Comparison of ENCODE assay signal across 1 cellular context in the genomic region with DNA sequence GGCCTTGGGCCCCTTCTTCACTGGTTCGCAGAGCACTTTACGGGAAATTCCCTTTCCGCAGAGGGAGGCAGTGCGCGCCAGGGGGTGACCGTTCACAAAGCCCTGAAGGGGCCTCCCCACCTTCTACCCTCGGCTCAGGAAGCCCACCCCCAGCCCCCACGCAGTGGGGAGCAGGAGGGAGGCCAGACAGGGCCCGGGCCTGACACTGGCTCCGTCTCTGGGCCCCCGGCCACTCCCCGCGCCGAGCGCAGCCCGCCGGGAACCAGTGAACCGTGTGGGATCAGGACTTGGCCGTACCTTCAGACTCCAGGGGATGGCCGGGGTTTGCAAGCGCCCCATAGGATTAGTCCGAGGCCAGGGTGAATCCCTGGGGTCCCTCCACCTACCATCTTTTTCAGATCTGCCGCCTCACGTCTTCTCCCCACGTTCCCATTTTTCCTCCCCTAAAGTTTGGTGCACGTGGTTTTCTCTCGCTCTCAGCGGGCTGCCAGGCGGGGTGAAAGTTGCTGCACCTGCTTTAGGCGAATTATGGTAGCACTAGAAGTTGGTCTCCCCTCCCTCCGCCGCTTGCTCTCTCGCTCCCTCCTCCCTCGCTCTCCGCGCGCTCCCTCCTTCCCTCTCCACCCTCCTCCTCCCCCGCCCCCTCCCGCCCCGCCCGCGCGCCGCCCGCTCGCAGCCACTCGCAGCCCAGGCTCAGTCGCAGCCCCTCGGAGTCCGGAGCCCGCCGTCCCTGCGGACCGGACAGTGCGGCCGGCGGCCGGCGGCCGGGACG.
TF ChIP-seq lines count a peak whose summit lies in the region.

A gene with protein sequence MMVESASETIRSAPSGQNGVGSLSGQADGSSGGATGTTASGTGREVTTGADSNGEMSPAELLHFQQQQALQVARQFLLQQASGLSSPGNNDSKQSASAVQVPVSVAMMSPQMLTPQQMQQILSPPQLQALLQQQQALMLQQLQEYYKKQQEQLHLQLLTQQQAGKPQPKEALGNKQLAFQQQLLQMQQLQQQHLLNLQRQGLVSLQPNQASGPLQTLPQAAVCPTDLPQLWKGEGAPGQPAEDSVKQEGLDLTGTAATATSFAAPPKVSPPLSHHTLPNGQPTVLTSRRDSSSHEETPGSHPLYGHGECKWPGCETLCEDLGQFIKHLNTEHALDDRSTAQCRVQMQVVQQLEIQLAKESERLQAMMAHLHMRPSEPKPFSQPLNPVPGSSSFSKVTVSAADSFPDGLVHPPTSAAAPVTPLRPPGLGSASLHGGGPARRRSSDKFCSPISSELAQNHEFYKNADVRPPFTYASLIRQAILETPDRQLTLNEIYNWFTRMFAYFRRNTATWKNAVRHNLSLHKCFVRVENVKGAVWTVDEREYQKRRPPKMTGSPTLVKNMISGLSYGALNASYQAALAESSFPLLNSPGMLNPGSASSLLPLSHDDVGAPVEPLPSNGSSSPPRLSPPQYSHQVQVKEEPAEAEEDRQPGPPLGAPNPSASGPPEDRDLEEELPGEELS (plus strand): TSS at position 679 of the 772 bp plus-strand sequence. CDS start 19,380 bp downstream, outside the sequence.

TF ChIP-seq in HepG2, 621 proteins besides CTCF, POLR2A, EP300 and RAD21 (continued from another document and continues in another):
- TF ChIP-seq, protein P1, sequence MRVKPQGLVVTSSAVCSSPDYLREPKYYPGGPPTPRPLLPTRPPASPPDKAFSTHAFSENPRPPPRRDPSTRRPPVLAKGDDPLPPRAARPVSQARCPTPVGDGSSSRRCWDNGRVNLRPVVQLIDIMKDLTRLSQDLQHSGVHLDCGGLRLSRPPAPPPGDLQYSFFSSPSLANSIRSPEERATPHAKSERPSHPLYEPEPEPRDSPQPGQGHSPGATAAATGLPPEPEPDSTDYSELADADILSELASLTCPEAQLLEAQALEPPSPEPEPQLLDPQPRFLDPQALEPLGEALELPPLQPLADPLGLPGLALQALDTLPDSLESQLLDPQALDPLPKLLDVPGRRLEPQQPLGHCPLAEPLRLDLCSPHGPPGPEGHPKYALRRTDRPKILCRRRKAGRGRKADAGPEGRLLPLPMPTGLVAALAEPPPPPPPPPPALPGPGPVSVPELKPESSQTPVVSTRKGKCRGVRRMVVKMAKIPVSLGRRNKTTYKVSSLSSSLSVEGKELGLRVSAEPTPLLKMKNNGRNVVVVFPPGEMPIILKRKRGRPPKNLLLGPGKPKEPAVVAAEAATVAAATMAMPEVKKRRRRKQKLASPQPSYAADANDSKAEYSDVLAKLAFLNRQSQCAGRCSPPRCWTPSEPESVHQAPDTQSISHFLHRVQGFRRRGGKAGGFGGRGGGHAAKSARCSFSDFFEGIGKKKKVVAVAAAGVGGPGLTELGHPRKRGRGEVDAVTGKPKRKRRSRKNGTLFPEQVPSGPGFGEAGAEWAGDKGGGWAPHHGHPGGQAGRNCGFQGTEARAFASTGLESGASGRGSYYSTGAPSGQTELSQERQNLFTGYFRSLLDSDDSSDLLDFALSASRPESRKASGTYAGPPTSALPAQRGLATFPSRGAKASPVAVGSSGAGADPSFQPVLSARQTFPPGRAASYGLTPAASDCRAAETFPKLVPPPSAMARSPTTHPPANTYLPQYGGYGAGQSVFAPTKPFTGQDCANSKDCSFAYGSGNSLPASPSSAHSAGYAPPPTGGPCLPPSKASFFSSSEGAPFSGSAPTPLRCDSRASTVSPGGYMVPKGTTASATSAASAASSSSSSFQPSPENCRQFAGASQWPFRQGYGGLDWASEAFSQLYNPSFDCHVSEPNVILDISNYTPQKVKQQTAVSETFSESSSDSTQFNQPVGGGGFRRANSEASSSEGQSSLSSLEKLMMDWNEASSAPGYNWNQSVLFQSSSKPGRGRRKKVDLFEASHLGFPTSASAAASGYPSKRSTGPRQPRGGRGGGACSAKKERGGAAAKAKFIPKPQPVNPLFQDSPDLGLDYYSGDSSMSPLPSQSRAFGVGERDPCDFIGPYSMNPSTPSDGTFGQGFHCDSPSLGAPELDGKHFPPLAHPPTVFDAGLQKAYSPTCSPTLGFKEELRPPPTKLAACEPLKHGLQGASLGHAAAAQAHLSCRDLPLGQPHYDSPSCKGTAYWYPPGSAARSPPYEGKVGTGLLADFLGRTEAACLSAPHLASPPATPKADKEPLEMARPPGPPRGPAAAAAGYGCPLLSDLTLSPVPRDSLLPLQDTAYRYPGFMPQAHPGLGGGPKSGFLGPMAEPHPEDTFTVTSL (CRISPR knock-in tag; IDR thresholded peaks at IDR 0.05; ENCODE audit: borderline replicate concordance) = 0 out of 2 replicates have a peak, but pooled peaks have one; percentile 12
- peak; percentile 66; the same call in 1 of the 2 replicates for TF ChIP-seq KDM3A (CRISPR knock-in tag; IDR thresholded peaks at IDR 0.05; ENCODE audit: low read depth)
- 0 out of 2 replicates have a peak, but pooled peaks have one; percentile 12 for TF ChIP-seq MED13 (CRISPR knock-in tag; IDR thresholded peaks at IDR 0.05)
- TF ChIP-seq BRD4 (CRISPR knock-in tag; IDR thresholded peaks at IDR 0.05) = no peak
- no peak for TF ChIP-seq CEBPG (CRISPR knock-in tag; IDR thresholded peaks at IDR 0.05)
- TF ChIP-seq HNRNPH1 (optimal IDR thresholded peaks at IDR 0.05; ENCODE audit: low read depth, low read length) = no peak
- peak; percentile 46 for TF ChIP-seq TEAD3 (CRISPR knock-in tag; optimal IDR thresholded peaks at IDR 0.05; ENCODE audit: borderline replicate concordance)
- peak; percentile 72; the same call in 1 of the 2 replicates for TF ChIP-seq ZSCAN29 (CRISPR knock-in tag; conservative IDR thresholded peaks at IDR 0.05)
- TF ChIP-seq ZMYM4 (CRISPR knock-in tag; IDR thresholded peaks at IDR 0.05) = peak; percentile 65; the same call in 1 of the 2 replicates
- TF ChIP-seq ZNF496 (CRISPR knock-in tag; IDR thresholded peaks at IDR 0.05; ENCODE audit: insufficient replicate concordance) = no peak
- TF ChIP-seq, protein P2, sequence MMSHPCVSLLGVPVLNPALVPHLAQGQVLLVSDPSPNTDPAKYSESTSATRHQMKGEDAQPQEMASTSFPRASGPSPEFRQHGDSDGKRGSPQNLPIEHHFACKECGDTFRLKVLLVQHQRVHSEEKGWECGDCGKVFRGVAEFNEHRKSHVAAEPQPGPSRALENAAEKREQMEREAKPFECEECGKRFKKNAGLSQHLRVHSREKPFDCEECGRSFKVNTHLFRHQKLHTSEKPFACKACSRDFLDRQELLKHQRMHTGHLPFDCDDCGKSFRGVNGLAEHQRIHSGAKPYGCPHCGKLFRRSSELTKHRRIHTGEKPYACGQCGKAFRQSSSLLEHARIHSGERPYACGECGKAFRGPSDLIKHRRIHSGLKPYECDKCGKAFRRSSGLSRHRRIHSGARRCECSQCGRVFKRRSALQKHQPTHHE (CRISPR knock-in tag; IDR thresholded peaks at IDR 0.05; ENCODE audit: borderline replicate concordance) = no peak
- TF ChIP-seq ZNF776 (CRISPR knock-in tag; IDR thresholded peaks at IDR 0.05) = no peak
- TF ChIP-seq NR3C1 (CRISPR knock-in tag; IDR thresholded peaks at IDR 0.05) = no peak
- TF ChIP-seq, protein P3, sequence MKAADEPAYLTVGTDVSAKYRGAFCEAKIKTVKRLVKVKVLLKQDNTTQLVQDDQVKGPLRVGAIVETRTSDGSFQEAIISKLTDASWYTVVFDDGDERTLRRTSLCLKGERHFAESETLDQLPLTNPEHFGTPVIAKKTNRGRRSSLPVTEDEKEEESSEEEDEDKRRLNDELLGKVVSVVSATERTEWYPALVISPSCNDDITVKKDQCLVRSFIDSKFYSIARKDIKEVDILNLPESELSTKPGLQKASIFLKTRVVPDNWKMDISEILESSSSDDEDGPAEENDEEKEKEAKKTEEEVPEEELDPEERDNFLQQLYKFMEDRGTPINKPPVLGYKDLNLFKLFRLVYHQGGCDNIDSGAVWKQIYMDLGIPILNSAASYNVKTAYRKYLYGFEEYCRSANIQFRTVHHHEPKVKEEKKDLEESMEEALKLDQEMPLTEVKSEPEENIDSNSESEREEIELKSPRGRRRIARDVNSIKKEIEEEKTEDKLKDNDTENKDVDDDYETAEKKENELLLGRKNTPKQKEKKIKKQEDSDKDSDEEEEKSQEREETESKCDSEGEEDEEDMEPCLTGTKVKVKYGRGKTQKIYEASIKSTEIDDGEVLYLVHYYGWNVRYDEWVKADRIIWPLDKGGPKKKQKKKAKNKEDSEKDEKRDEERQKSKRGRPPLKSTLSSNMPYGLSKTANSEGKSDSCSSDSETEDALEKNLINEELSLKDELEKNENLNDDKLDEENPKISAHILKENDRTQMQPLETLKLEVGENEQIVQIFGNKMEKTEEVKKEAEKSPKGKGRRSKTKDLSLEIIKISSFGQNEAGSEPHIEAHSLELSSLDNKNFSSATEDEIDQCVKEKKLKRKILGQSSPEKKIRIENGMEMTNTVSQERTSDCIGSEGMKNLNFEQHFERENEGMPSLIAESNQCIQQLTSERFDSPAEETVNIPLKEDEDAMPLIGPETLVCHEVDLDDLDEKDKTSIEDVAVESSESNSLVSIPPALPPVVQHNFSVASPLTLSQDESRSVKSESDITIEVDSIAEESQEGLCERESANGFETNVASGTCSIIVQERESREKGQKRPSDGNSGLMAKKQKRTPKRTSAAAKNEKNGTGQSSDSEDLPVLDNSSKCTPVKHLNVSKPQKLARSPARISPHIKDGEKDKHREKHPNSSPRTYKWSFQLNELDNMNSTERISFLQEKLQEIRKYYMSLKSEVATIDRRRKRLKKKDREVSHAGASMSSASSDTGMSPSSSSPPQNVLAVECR (CRISPR knock-in tag; IDR thresholded peaks at IDR 0.05; ENCODE audit: borderline replicate concordance) = peak; percentile 87
- TF ChIP-seq GATAD2A (CRISPR knock-in tag; IDR thresholded peaks at IDR 0.05) = no peak; the same call in 1 of the 2 replicates
- no peak for TF ChIP-seq ZSCAN9 (CRISPR knock-in tag; IDR thresholded peaks at IDR 0.05; ENCODE audit: borderline replicate concordance)
- no peak for TF ChIP-seq ZC3H4 (CRISPR knock-in tag; IDR thresholded peaks at IDR 0.05; ENCODE audit: borderline replicate concordance)
- TF ChIP-seq HNF4A (CRISPR knock-in tag; IDR thresholded peaks at IDR 0.05) = peak; percentile 38; the same call in 1 of the 2 replicates
- TF ChIP-seq FOXJ3 (CRISPR knock-in tag; IDR thresholded peaks at IDR 0.05; ENCODE audit: borderline replicate concordance) = no peak
- TF ChIP-seq ZNF775 (CRISPR knock-in tag; IDR thresholded peaks at IDR 0.05; ENCODE audit: borderline replicate concordance) = no peak
- TF ChIP-seq ZNF256 (CRISPR knock-in tag; conservative IDR thresholded peaks at IDR 0.05) = no peak
- no peak for TF ChIP-seq ZKSCAN8 (CRISPR knock-in tag; IDR thresholded peaks at IDR 0.05; ENCODE audit: borderline replicate concordance)
- TF ChIP-seq, protein P4, sequence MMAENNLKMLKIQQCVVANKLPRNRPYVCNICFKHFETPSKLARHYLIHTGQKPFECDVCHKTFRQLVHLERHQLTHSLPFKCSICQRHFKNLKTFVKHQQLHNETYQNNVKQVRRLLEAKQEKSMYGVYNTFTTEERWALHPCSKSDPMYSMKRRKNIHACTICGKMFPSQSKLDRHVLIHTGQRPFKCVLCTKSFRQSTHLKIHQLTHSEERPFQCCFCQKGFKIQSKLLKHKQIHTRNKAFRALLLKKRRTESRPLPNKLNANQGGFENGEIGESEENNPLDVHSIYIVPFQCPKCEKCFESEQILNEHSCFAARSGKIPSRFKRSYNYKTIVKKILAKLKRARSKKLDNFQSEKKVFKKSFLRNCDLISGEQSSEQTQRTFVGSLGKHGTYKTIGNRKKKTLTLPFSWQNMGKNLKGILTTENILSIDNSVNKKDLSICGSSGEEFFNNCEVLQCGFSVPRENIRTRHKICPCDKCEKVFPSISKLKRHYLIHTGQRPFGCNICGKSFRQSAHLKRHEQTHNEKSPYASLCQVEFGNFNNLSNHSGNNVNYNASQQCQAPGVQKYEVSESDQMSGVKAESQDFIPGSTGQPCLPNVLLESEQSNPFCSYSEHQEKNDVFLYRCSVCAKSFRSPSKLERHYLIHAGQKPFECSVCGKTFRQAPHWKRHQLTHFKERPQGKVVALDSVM (CRISPR knock-in tag; IDR thresholded peaks at IDR 0.05) = peak; percentile 59
- TF ChIP-seq SIN3A (IDR thresholded peaks at IDR 0.05; ENCODE audit: borderline replicate concordance, low read depth, low read length) = peak; percentile 73; the same call in 1 of the 2 replicates
- TF ChIP-seq, protein P5, sequence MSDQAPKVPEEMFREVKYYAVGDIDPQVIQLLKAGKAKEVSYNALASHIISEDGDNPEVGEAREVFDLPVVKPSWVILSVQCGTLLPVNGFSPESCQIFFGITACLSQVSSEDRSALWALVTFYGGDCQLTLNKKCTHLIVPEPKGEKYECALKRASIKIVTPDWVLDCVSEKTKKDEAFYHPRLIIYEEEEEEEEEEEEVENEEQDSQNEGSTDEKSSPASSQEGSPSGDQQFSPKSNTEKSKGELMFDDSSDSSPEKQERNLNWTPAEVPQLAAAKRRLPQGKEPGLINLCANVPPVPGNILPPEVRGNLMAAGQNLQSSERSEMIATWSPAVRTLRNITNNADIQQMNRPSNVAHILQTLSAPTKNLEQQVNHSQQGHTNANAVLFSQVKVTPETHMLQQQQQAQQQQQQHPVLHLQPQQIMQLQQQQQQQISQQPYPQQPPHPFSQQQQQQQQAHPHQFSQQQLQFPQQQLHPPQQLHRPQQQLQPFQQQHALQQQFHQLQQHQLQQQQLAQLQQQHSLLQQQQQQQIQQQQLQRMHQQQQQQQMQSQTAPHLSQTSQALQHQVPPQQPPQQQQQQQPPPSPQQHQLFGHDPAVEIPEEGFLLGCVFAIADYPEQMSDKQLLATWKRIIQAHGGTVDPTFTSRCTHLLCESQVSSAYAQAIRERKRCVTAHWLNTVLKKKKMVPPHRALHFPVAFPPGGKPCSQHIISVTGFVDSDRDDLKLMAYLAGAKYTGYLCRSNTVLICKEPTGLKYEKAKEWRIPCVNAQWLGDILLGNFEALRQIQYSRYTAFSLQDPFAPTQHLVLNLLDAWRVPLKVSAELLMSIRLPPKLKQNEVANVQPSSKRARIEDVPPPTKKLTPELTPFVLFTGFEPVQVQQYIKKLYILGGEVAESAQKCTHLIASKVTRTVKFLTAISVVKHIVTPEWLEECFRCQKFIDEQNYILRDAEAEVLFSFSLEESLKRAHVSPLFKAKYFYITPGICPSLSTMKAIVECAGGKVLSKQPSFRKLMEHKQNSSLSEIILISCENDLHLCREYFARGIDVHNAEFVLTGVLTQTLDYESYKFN (CRISPR knock-in tag; conservative IDR thresholded peaks at IDR 0.05) = peak; percentile 51
- TF ChIP-seq MYC (CRISPR knock-in tag; IDR thresholded peaks at IDR 0.05; ENCODE audit: borderline replicate concordance) = peak; percentile 95
- TF ChIP-seq, protein P6, sequence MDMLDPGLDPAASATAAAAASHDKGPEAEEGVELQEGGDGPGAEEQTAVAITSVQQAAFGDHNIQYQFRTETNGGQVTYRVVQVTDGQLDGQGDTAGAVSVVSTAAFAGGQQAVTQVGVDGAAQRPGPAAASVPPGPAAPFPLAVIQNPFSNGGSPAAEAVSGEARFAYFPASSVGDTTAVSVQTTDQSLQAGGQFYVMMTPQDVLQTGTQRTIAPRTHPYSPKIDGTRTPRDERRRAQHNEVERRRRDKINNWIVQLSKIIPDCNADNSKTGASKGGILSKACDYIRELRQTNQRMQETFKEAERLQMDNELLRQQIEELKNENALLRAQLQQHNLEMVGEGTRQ (IDR thresholded peaks at IDR 0.05; ENCODE audit: low read depth, low read length) = no peak
- TF ChIP-seq, protein P6 (CRISPR knock-in tag; IDR thresholded peaks at IDR 0.05; ENCODE audit: borderline replicate concordance) = no peak
